ENCODE assay signal across 8 cellular contexts in genomic region chr11:13135385-13136271, GRCh38.
DNase-seq lines count a peak whose midpoint lies in the region; ATAC-seq and TF ChIP-seq lines count a peak whose summit lies in the region.
"Had no signal": no experiment of that assay in that cellular context is flagged by ENCODE, and none has a peak within 500 bp of the region (broad histone marks: within the 10 kb centered on the region; RNA-seq: fewer than 3 reads in every experiment).

No MANE protein-coding gene starts in this region.

- no peak for TF ChIP-seq CTCF in glutamatergic neuron (IDR thresholded peaks at IDR 0.05; ENCODE audit: partially characterized antibody, unreplicated experiment)

- H3K4me3 Mint-ChIP-seq in glutamatergic neuron (ENCODE audit: unreplicated experiment) = no peak overlapping the region

- H3K27me3 Mint-ChIP-seq in glutamatergic neuron (ENCODE audit: unreplicated experiment) = no peaks in the 10 kb centered on the region

- H3K36me3 Mint-ChIP-seq in glutamatergic neuron (ENCODE audit: unreplicated experiment) = no peaks in the 10 kb centered on the region

- peak; percentile 72 for DNase-seq in HCEC 1CT
- DNase-seq in NCI-H69 (lab: John Stamatoyannopoulos, UW) = peak; percentile 77
- DNase-seq in epidermal melanocyte (ENCODE audit: insufficient read length, low spot score) = peak; percentile 22
- DNase-seq in posterior cingulate gyrus = peak in 7 of 10 donors; percentile 17 to 89 (median 56)
- DNase-seq in glutamatergic neuron = no peak
- DNase-seq: activated gamma-delta T cell treated with Interleukin-2 at 50 U/mL for 16 hours had no signal

- peaks cover 3% of the 10 kb centered on the region for H3K9me3 Mint-ChIP-seq in glutamatergic neuron (ENCODE audit: unreplicated experiment)

- no peak overlapping the region for H3K27ac Mint-ChIP-seq in glutamatergic neuron (ENCODE audit: unreplicated experiment)

- intact Hi-C loops in posterior cingulate gyrus (cut with DNase I) = no loop called here

- H3K4me1 Mint-ChIP-seq in glutamatergic neuron (ENCODE audit: low read depth, unreplicated experiment) = peaks cover 5% of the 10 kb centered on the region

- ATAC-seq in GM19023 (IDR thresholded peaks at IDR 0.05; ENCODE audit: unreplicated experiment) (no peak), GM18868 (IDR thresholded peaks at IDR 0.05; ENCODE audit: unreplicated experiment) (no peak)
